1 cellular context compared by ENCODE assay signal in the genomic region with DNA sequence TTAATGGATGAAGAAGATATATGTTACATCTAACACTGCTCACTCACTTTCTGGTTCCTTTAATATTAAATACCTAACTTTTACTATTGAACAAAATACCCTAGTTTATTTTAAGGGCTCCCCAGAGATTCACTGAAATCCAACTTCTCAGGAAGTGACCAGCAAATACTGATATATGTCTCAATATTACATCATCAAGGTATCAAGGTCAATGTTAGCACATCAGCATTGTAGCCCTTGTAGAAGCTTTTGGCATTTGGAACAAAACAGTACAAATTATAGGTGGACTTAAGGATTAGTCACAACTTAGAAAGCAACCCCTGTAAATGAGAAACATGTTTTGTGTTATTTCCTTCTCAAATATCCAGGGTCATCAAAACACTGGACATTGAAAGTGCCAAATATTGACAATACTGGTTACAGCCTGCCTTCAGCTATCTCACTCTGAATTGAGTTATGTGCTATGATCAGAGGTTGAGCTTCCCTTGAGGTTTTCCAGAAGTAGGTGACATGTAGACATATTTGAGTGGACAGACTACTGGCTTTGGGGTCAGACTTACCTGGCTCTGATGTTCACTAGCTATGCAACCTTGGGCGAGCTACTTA.
TF ChIP-seq lines count a peak whose summit lies in the region.

No MANE protein-coding gene starts in this region.

TF ChIP-seq in SK-N-SH treated with all-trans-retinoic acid at 6 μM for 48 hours, 23 proteins besides CTCF, POLR2A, EP300 and RAD21:
- no peak for TF ChIP-seq TOX (CRISPR knock-in tag; IDR thresholded peaks at IDR 0.05; ENCODE audit: borderline replicate concordance)
- TF ChIP-seq CSDC2 (CRISPR knock-in tag; IDR thresholded peaks at IDR 0.05) = no peak
- no peak for TF ChIP-seq TSHZ2 (CRISPR knock-in tag; IDR thresholded peaks at IDR 0.05)
- TF ChIP-seq POU6F1 (CRISPR knock-in tag; IDR thresholded peaks at IDR 0.05; ENCODE audit: borderline replicate concordance, low read depth) = no peak
- TF ChIP-seq GLIS3 (CRISPR knock-in tag; IDR thresholded peaks at IDR 0.05) = no peak
- TF ChIP-seq ARNTL (CRISPR knock-in tag; IDR thresholded peaks at IDR 0.05; ENCODE audit: borderline replicate concordance, low read depth) = no peak
- no peak for TF ChIP-seq OSR1 (CRISPR knock-in tag; IDR thresholded peaks at IDR 0.05)
- no peak for TF ChIP-seq ZNF565 (CRISPR knock-in tag; conservative IDR thresholded peaks at IDR 0.05; ENCODE audit: low read depth)
- no peak for TF ChIP-seq ZFP30 (CRISPR knock-in tag; IDR thresholded peaks at IDR 0.05)
- no peak for TF ChIP-seq ZNF8 (CRISPR knock-in tag; IDR thresholded peaks at IDR 0.05)
- TF ChIP-seq PATZ1 (CRISPR knock-in tag; IDR thresholded peaks at IDR 0.05; ENCODE audit: borderline replicate concordance) = no peak
- TF ChIP-seq CREB5 (CRISPR knock-in tag; IDR thresholded peaks at IDR 0.05; ENCODE audit: low read depth) = no peak
